ENCODE assay signal across 8 cellular contexts in the genomic region with DNA sequence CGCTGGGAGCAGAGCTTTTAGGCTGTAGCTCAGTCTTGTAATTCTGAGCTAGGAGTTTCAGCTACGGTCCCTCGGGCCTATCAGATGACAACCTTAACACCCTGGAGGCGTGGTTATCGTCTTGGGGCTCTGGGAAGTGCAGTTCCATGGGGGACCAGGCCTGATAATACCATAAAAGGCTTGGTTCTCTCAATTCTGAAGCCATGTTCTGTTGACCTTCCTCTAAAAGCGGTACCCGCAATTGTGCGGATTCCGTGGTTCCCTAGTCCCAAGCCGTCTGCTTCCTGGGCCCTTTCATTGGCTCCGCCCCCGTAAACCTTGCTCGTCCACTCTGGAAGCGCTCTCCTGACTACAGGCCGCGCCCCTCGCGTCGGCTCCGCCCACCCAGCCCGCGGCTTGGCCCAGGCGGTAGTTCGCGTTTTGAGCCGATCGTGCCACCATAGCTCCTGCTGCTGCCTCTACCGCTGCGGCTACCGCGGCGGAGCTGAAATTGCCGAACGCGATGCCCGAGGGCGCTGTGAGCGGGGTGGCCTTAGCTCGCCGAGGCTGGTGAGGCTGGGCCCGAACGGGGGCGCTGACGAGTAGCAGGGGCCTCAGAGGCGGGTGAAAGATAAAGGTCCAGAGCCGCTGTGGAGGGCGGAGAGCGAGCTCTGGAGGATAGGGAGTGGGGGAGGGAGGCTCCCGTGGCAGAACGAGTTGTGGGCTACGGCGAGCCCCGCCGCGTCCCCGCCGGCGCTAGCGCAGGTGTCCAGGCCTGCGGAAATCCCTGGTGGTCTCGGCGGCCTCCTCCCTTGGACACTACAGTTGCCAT. TPM values are rescaled to one million over a fixed set of nuclear protein-coding genes. Genes with fewer than 3 reads are reported as not detected.
DNase-seq lines count a peak whose midpoint lies in the region; TF ChIP-seq lines count a peak whose summit lies in the region.

A gene with protein sequence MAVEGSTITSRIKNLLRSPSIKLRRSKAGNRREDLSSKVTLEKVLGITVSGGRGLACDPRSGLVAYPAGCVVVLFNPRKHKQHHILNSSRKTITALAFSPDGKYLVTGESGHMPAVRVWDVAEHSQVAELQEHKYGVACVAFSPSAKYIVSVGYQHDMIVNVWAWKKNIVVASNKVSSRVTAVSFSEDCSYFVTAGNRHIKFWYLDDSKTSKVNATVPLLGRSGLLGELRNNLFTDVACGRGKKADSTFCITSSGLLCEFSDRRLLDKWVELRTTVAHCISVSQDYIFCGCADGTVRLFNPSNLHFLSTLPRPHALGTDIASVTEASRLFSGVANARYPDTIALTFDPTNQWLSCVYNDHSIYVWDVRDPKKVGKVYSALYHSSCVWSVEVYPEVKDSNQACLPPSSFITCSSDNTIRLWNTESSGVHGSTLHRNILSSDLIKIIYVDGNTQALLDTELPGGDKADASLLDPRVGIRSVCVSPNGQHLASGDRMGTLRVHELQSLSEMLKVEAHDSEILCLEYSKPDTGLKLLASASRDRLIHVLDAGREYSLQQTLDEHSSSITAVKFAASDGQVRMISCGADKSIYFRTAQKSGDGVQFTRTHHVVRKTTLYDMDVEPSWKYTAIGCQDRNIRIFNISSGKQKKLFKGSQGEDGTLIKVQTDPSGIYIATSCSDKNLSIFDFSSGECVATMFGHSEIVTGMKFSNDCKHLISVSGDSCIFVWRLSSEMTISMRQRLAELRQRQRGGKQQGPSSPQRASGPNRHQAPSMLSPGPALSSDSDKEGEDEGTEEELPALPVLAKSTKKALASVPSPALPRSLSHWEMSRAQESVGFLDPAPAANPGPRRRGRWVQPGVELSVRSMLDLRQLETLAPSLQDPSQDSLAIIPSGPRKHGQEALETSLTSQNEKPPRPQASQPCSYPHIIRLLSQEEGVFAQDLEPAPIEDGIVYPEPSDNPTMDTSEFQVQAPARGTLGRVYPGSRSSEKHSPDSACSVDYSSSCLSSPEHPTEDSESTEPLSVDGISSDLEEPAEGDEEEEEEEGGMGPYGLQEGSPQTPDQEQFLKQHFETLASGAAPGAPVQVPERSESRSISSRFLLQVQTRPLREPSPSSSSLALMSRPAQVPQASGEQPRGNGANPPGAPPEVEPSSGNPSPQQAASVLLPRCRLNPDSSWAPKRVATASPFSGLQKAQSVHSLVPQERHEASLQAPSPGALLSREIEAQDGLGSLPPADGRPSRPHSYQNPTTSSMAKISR (N-terminal part only) (plus strand): TSS at position 423 of the 811 bp plus-strand sequence. CDS start 792 bp downstream, outside the sequence.

- no peak for TF ChIP-seq POLR2A in stomach (IDR thresholded peaks at IDR 0.05)

- H3K9me3 ChIP-seq in HAP-1: no peaks in the 10 kb centered on the region
- no peaks in the 10 kb centered on the region; the same call in 1 of the 2 replicates for H3K9me3 ChIP-seq in MG63
- no peaks in the 10 kb centered on the region for H3K9me3 ChIP-seq in neural cell (ENCODE audit: low read length)
- H3K9me3 ChIP-seq in stomach: no peaks in the 10 kb centered on the region

- H3K79me2 ChIP-seq in neural cell (replicated peaks; ENCODE audit: insufficient read depth, low read length): peaks cover 30% of the 10 kb centered on the region

- H4K20me1 ChIP-seq in neural cell (ENCODE audit: insufficient read depth): no peaks in the 10 kb centered on the region

- H3K4me1 ChIP-seq in HAP-1 (peaks cover 31% of the 10 kb centered on the region), stomach (peaks cover 39 to 61% (median 57%) of the 10 kb centered on the region in 4 donors)

- DNase-seq in GDM1 (lab: John Stamatoyannopoulos, UW): peak; percentile 97
- DNase-seq in HAP-1 (ENCODE audit: low spot score in 2 of 2): peak; percentile 95 to 99
- DNase-seq in MG63: peak; percentile 97
- DNase-seq in SHP77 treated with DMSO at 0.1 percent for 48 hours (lab: John Stamatoyannopoulos, UW): peak; percentile 91
- peak; percentile 99 for DNase-seq in activated effector memory CD4-positive, alpha-beta T cell treated with anti-CD3 and anti-CD28 coated beads, Interleukin-2, amount 50 U/mL, for 16 hours
- DNase-seq in fibroblast of villous mesenchyme (ENCODE audit: low read depth): peak; percentile 99
- peak; percentile 98 for DNase-seq in stomach

- in situ Hi-C loops in HAP-1 (cut with MboI; ENCODE audit: low sequenced_read_pairs): loop anchor here (5.0 kb wide), 1 partner anchor 38 kb away; no protein-coding TSS in a partner anchor

- peak; percentile 62 for TF ChIP-seq EP300 in neural cell (conservative IDR thresholded peaks at IDR 0.05; ENCODE audit: poor library complexity, severe bottlenecking)
- TF ChIP-seq EP300 in stomach (IDR thresholded peaks at IDR 0.05): no peak

- H3K36me3 ChIP-seq in HAP-1 (replicated peaks) (no peaks in the 10 kb centered on the region), MG63 (no peaks in the 10 kb centered on the region), neural cell (ENCODE audit: insufficient read depth, low read length) (no peaks in the 10 kb centered on the region), stomach (peaks cover 0 to 3% (median 2%) of the 10 kb centered on the region in 4 donors)

- intact Hi-C loops in stomach (cut with DNase I; ENCODE audit: low total_unique reads): loop anchor here (5.0 kb wide), 1 partner anchor 38 kb away; no protein-coding TSS in a partner anchor

- H3K9ac ChIP-seq in neural cell (ENCODE audit: low read length): peak within 1 kb of the TSS; percentile 86

- H3K27me3 ChIP-seq in HAP-1 (ENCODE audit: low read depth): no peaks in the 10 kb centered on the region
- no peaks in the 10 kb centered on the region for H3K27me3 ChIP-seq in MG63
- no peaks in the 10 kb centered on the region for H3K27me3 ChIP-seq in neural cell (ENCODE audit: insufficient read depth, low read depth, low read length)
- H3K27me3 ChIP-seq in stomach: no peaks in the 10 kb centered on the region

- H3K4me3 ChIP-seq in HAP-1: peak within 1 kb of the TSS; percentile 60
- peak within 1 kb of the TSS; percentile 89 for H3K4me3 ChIP-seq in MG63
- H3K4me3 ChIP-seq in fibroblast of villous mesenchyme (ENCODE audit: low read depth, low read length): peak within 1 kb of the TSS; percentile 82
- H3K4me3 ChIP-seq in neural cell (ENCODE audit: low read length): peak within 1 kb of the TSS; percentile 81
- H3K4me3 ChIP-seq in stomach: peak within 1 kb of the TSS; percentile 77 to 90 (median 84)

- no peaks in the 10 kb centered on the region for H3K9me2 ChIP-seq in neural cell (ENCODE audit: insufficient read depth, low read length)

- H2AFZ ChIP-seq in neural cell (ENCODE audit: low read depth, low read length): peak within 1 kb of the TSS; percentile 37

- TF ChIP-seq RAD21 in neural cell (conservative IDR thresholded peaks at IDR 0.05): peak; percentile 67

- peaks cover 11% of the 10 kb centered on the region for H3F3A ChIP-seq in neural cell (ENCODE audit: insufficient read depth, low read length, poor library complexity, severe bottlenecking)

- peak within 1 kb of the TSS; percentile 91 for H3K4me2 ChIP-seq in neural cell (ENCODE audit: low read length)

- peak; percentile 69 for TF ChIP-seq CTCF in fibroblast of villous mesenchyme (IDR thresholded peaks at IDR 0.05; ENCODE audit: insufficient read depth, low read depth, low read length)
- peak; percentile 97 for TF ChIP-seq CTCF in neural cell (IDR thresholded peaks at IDR 0.05; ENCODE audit: poor library complexity, severe bottlenecking)
- TF ChIP-seq CTCF in stomach (IDR thresholded peaks at IDR 0.05): peak in 5 of 7 experiments; percentile 36 to 66 (median 59)

- 0 to 1% (median 0%) methylated on average over 59 to 62 of the region's 62 CpGs for WGBS in stomach, 5 donors

- peak within 1 kb of the TSS; percentile 83 for H3K27ac ChIP-seq in neural cell (ENCODE audit: low read length)
- peak within 1 kb of the TSS; percentile 69 to 91 (median 88) for H3K27ac ChIP-seq in stomach

TF ChIP-seq in neural cell, 6 proteins besides CTCF, POLR2A, EP300 and RAD21:
- TF ChIP-seq, protein P1, sequence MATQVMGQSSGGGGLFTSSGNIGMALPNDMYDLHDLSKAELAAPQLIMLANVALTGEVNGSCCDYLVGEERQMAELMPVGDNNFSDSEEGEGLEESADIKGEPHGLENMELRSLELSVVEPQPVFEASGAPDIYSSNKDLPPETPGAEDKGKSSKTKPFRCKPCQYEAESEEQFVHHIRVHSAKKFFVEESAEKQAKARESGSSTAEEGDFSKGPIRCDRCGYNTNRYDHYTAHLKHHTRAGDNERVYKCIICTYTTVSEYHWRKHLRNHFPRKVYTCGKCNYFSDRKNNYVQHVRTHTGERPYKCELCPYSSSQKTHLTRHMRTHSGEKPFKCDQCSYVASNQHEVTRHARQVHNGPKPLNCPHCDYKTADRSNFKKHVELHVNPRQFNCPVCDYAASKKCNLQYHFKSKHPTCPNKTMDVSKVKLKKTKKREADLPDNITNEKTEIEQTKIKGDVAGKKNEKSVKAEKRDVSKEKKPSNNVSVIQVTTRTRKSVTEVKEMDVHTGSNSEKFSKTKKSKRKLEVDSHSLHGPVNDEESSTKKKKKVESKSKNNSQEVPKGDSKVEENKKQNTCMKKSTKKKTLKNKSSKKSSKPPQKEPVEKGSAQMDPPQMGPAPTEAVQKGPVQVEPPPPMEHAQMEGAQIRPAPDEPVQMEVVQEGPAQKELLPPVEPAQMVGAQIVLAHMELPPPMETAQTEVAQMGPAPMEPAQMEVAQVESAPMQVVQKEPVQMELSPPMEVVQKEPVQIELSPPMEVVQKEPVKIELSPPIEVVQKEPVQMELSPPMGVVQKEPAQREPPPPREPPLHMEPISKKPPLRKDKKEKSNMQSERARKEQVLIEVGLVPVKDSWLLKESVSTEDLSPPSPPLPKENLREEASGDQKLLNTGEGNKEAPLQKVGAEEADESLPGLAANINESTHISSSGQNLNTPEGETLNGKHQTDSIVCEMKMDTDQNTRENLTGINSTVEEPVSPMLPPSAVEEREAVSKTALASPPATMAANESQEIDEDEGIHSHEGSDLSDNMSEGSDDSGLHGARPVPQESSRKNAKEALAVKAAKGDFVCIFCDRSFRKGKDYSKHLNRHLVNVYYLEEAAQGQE (IDR thresholded peaks at IDR 0.05; ENCODE audit: borderline replicate concordance): peak; percentile 41
- TF ChIP-seq TAF1 (IDR thresholded peaks at IDR 0.05; ENCODE audit: low read depth) (peak; percentile 69), MXI1 (conservative IDR thresholded peaks at IDR 0.05; ENCODE audit: poor library complexity, severe bottlenecking) (peak; percentile 71), SMC3 (conservative IDR thresholded peaks at IDR 0.05; ENCODE audit: poor library complexity) (peak; percentile 70), EZH2 (IDR thresholded peaks at IDR 0.05; ENCODE audit: borderline replicate concordance, insufficient read depth, low read length, poor library complexity, severe bottlenecking) (no peak), POLR2AphosphoS5 (IDR thresholded peaks at IDR 0.05) (peak; percentile 85)

RNA-seq across cellular contexts. Expression of the gene that starts here (rescaled TPM):
- total RNA-seq in MG63 (2014; rRNA removed; shearing (Covaris generic); ENCODE audit: low replicate concordance): 2.5 and 2.9 TPM in 2 replicates
- 30.9 and 36.7 TPM in 2 replicates for total RNA-seq in fibroblast of villous mesenchyme
- 30.3 and 39.9 TPM in 2 replicates for polyA plus RNA-seq in neural cell
- polyA minus RNA-seq in neural cell: 50.7 and 53.1 TPM in 2 replicates
- total RNA-seq in stomach: 10 to 100 TPM in 4 of 5 donors, 1 to 10 TPM in 1; 8.8 to 41.5 (median 22.6) TPM
- 10 to 100 TPM in 2 of 3 donors, 1 to 10 TPM in 1; 9.0 to 20.5 (median 13.1) TPM for polyA plus RNA-seq in stomach

Comparison
In these comparisons a context has a peak if more than half of its experiments do, and no peak if none do; other contexts are left out.
1. Peak in every context shown above with its lines: DNase-seq, H3K4me3 ChIP-seq and H3K27ac ChIP-seq.